ENCODE assay signal across 1 cellular context in the genomic region with DNA sequence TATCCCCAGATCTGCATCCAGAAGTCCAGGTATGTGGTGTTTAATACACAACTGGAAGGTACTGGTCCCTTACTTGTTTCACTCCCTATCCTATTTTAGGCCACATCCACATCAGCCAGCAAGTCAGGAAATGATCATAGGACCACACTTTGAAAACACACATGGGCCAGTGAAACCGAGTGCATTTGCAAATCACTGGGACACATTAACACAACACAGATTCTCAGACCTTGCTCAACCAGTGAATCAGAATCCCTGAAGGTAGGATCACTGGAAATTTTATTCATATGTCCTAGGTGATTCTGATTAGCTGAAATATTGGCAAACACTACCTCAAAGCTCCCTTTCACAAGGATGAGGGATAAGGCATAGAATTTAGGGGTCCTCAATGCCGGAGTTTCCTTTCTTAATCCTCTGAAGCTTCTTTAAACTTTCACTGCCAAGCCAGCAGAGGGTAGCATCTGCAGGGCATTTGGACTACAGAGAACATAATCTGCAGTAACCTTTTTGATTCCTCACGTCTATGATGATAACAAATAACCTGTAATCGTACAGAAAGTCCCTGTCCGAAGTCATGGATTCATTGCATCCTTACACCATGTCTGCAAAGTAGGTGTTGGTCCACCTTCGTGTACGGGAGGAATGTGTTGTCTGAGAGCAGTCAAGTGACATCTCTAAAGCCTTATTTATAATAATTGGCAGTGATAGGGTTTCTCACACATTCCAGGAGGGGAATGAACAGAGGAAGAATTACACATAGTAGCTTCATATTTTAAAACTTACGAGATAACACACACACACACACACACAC.
TF ChIP-seq lines count a peak whose summit lies in the region.

No MANE protein-coding gene starts in this region.

TF ChIP-seq in HCT116, 20 proteins besides CTCF, POLR2A, EP300 and RAD21 (continued from another document):
- no peak for TF ChIP-seq YY1 (IDR thresholded peaks at IDR 0.05; ENCODE audit: extremely low read depth, insufficient replicate concordance, low read depth, low read length)
- TF ChIP-seq, protein P1, sequence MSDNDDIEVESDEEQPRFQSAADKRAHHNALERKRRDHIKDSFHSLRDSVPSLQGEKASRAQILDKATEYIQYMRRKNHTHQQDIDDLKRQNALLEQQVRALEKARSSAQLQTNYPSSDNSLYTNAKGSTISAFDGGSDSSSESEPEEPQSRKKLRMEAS (IDR thresholded peaks at IDR 0.05), result no peak
- TF ChIP-seq, protein P2, sequence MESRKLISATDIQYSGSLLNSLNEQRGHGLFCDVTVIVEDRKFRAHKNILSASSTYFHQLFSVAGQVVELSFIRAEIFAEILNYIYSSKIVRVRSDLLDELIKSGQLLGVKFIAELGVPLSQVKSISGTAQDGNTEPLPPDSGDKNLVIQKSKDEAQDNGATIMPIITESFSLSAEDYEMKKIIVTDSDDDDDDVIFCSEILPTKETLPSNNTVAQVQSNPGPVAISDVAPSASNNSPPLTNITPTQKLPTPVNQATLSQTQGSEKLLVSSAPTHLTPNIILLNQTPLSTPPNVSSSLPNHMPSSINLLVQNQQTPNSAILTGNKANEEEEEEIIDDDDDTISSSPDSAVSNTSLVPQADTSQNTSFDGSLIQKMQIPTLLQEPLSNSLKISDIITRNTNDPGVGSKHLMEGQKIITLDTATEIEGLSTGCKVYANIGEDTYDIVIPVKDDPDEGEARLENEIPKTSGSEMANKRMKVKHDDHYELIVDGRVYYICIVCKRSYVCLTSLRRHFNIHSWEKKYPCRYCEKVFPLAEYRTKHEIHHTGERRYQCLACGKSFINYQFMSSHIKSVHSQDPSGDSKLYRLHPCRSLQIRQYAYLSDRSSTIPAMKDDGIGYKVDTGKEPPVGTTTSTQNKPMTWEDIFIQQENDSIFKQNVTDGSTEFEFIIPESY (IDR thresholded peaks at IDR 0.05; ENCODE audit: extremely low read depth, insufficient replicate concordance, low read length), result no peak
- TF ChIP-seq JUND (IDR thresholded peaks at IDR 0.05), result no peak
- TF ChIP-seq FOSL1 (IDR thresholded peaks at IDR 0.05; ENCODE audit: low read depth), result no peak
- no peak for TF ChIP-seq SRF (IDR thresholded peaks at IDR 0.05; ENCODE audit: low read depth)
